ENCODE assay signal across 5 cellular contexts in the genomic region with DNA sequence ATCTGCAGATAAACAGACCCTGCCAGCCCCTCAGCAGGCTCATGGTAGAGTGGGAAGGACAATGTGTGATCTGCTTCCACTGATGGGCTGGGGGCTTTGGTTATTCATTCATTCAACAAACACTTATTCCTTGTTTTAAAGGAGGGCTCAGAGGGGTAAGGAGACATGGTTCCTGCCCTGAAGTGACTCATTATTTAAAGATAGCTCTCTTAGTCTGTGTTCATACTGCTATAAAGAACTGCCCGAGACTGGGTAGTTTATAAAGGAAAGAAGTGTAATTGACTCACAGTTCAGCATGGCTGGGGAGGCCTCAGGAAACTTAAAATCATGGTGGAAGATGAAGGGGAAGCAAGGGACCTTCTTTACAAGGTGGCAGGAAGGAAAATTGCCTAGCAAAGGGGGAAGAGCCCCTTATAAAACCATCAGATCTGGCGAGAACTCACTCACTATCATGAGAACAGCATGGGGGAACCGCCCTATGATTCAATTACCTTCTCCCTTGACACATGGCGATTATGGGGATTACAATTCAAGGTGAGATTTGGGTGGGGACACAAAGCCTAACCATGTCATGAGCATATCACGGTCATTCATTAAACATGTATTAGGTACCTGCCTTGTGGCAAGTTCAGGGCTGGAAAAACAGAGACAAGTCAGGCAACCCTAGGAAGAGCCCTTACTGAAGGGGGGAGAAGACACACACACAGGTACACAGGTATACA. TPM values are rescaled to one million over a fixed set of nuclear protein-coding genes. Genes with fewer than 3 reads are reported as not detected.
"Had no signal": no experiment of that assay in that cellular context is flagged by ENCODE, and none has a peak within 500 bp of the region (broad histone marks: within the 10 kb centered on the region; RNA-seq: fewer than 3 reads in every experiment).

No MANE protein-coding gene starts in this region.

RNA-seq across cellular contexts. Expression of a gene that starts 11.6 kb away (rescaled TPM):
- total RNA-seq: LHCN-M2, MCF 10A, NCI-H460, Right ventricle myocardium superior, SJSA1 had no signal

RNA-seq across cellular contexts. Expression of a gene that starts 13.0 kb away (rescaled TPM):
- total RNA-seq: LHCN-M2, MCF 10A, NCI-H460, Right ventricle myocardium superior, SJSA1 had no signal
